Comparison of ENCODE assay signal across 8 cellular contexts in genomic region chr1:156747737-156748669, GRCh38. TPM values are rescaled to one million over a fixed set of nuclear protein-coding genes. Genes with fewer than 3 reads are reported as not detected.
DNase-seq lines count a peak whose midpoint lies in the region; ATAC-seq lines count a peak whose summit lies in the region.

No MANE protein-coding gene starts in this region.

- peak overlapping the region; percentile 96 for H3K27ac Mint-ChIP-seq in activated CD8-positive, alpha-beta T cell treated with anti-CD3 and anti-CD28 coated beads, Interleukin-2, amount 10 ng/mL, durations not matched to agents 7 days and 5 days

- H3K36me3 Mint-ChIP-seq in activated CD8-positive, alpha-beta T cell treated with anti-CD3 and anti-CD28 coated beads, Interleukin-2, amount 10 ng/mL, durations not matched to agents 7 days and 5 days (ENCODE audit: low read depth): peaks cover 62% of the 10 kb centered on the region

- ATAC-seq in activated CD8-positive, alpha-beta T cell treated with anti-CD3 and anti-CD28 coated beads, Interleukin-2, amount 10 ng/mL, durations not matched to agents 7 days and 5 days: no peak

- H3K27me3 ChIP-seq in iPS-18a (ENCODE audit: control insufficient read depth, insufficient read depth, low read length) (no peaks in the 10 kb centered on the region), stomach smooth muscle (ENCODE audit: control insufficient read depth in 1 of 2, insufficient read depth in 2 of 2, low read length in 2 of 2) (no peaks in the 10 kb centered on the region)

- peak overlapping the region; percentile 70 for H3K9ac ChIP-seq in iPS-18a (ENCODE audit: low read length)
- H3K9ac ChIP-seq in stomach smooth muscle (ENCODE audit: low read length in 2 of 2): peak overlapping the region; percentile 94 to 95

- CTCF ChIA-PET in activated CD8-positive, alpha-beta T cell treated with anti-CD3 and anti-CD28 coated beads, Interleukin-2, amount 10 ng/mL, durations not matched to agents 7 days and 5 days (lab: Charles Lee): interaction anchor here (0.8 to 2.1 kb wide), 6 partner anchors 17 to 59 kb away, joined by 3 to 31 read pairs (median 4); partner anchors contain the start of gene METTL25B

- peaks cover 13% of the 10 kb centered on the region for H3K36me3 ChIP-seq in iPS-18a (ENCODE audit: control insufficient read depth, low read depth, low read length)
- H3K36me3 ChIP-seq in stomach smooth muscle (ENCODE audit: control insufficient read depth in 2 of 2, insufficient read depth in 2 of 2, low read length in 2 of 2): peaks cover 4 to 14% of the 10 kb centered on the region in 2 donors

- H3K9me3 ChIP-seq in iPS-18a (ENCODE audit: control insufficient read depth, low read depth, low read length) (no peaks in the 10 kb centered on the region), stomach smooth muscle (ENCODE audit: control insufficient read depth in 2 of 2, low read length in 2 of 2) (no peaks in the 10 kb centered on the region)

- H3K4me3 ChIP-seq in iPS-18a (ENCODE audit: low read length) (peak overlapping the region; percentile 100), stomach smooth muscle (ENCODE audit: low read length in 2 of 2) (peak overlapping the region; percentile 64 to 95)

- POLR2A ChIA-PET in activated CD8-positive, alpha-beta T cell treated with anti-CD3 and anti-CD28 coated beads, Interleukin-2, amount 10 ng/mL, durations not matched to agents 7 days and 5 days (lab: Charles Lee): interaction anchor here (1.2 to 1.9 kb wide), 3 partner anchors 18 to 20 kb away, joined by 5 to 8 read pairs (median 6); partner anchors contain the start of genes ISG20L2 and METTL25B

- H3K27ac ChIP-seq in iPS-18a (ENCODE audit: low read length) (peak overlapping the region; percentile 93), stomach smooth muscle (ENCODE audit: low read length) (peak overlapping the region; percentile 99)

- DNase-seq in DMS53 (lab: John Stamatoyannopoulos, UW) (peak; percentile 54), DMS53 treated with DMSO at 0.1 percent for 48 hours (lab: John Stamatoyannopoulos, UW; ENCODE audit: unreplicated experiment) (no peak), islet precursor cell (no peak), activated gamma-delta T cell (lab: John Stamatoyannopoulos, UW) (no peak), GM03348 (ENCODE audit: low spot score) (no peak)
- DNase-seq in activated CD8-positive, alpha-beta T cell treated with anti-CD3 and anti-CD28 coated beads, Interleukin-2, amount 10 ng/mL, durations not matched to agents 7 days and 5 days: no peak

- no peaks in the 10 kb centered on the region for H3K9me3 Mint-ChIP-seq in activated CD8-positive, alpha-beta T cell treated with anti-CD3 and anti-CD28 coated beads, Interleukin-2, amount 10 ng/mL, durations not matched to agents 7 days and 5 days (ENCODE audit: insufficient read depth)

- H3K27me3 Mint-ChIP-seq in activated CD8-positive, alpha-beta T cell treated with anti-CD3 and anti-CD28 coated beads, Interleukin-2, amount 10 ng/mL, durations not matched to agents 7 days and 5 days (ENCODE audit: low read depth): no peaks in the 10 kb centered on the region

- H3K4me1 Mint-ChIP-seq in activated CD8-positive, alpha-beta T cell treated with anti-CD3 and anti-CD28 coated beads, Interleukin-2, amount 10 ng/mL, durations not matched to agents 7 days and 5 days (ENCODE audit: low read depth): peaks cover 63% of the 10 kb centered on the region

- peaks cover 52% of the 10 kb centered on the region for H3K4me1 ChIP-seq in iPS-18a (ENCODE audit: control insufficient read depth, low read depth, low read length)
- peaks cover 61% of the 10 kb centered on the region for H3K4me1 ChIP-seq in stomach smooth muscle (ENCODE audit: control insufficient read depth, insufficient read depth, low read length)

- H3K4me3 Mint-ChIP-seq in activated CD8-positive, alpha-beta T cell treated with anti-CD3 and anti-CD28 coated beads, Interleukin-2, amount 10 ng/mL, durations not matched to agents 7 days and 5 days: peak overlapping the region; percentile 95

RNA-seq across cellular contexts. Expression of gene HDGF, which starts 3.5 kb away (rescaled TPM):
- total RNA-seq in activated CD8-positive, alpha-beta T cell treated with anti-CD3 and anti-CD28 coated beads, Interleukin-2, amount 10 ng/mL, durations not matched to agents 7 days and 5 days: 100 to 1,000 TPM; 261 to 264 TPM

RNA-seq across cellular contexts. Expression of gene MRPL24, which starts 7.1 kb away (rescaled TPM):
- 10 to 100 TPM; 59.8 to 62.6 TPM for total RNA-seq in activated CD8-positive, alpha-beta T cell treated with anti-CD3 and anti-CD28 coated beads, Interleukin-2, amount 10 ng/mL, durations not matched to agents 7 days and 5 days

RNA-seq across cellular contexts. Expression of gene PRCC, which starts 19.3 kb away (rescaled TPM):
- 10 to 100 TPM; 71.9 to 75.5 TPM for total RNA-seq in activated CD8-positive, alpha-beta T cell treated with anti-CD3 and anti-CD28 coated beads, Interleukin-2, amount 10 ng/mL, durations not matched to agents 7 days and 5 days

RNA-seq across cellular contexts. Expression of gene ISG20L2, which starts 19.4 kb away (rescaled TPM):
- total RNA-seq in activated CD8-positive, alpha-beta T cell treated with anti-CD3 and anti-CD28 coated beads, Interleukin-2, amount 10 ng/mL, durations not matched to agents 7 days and 5 days: 10 to 100 TPM; 56.3 to 58.8 TPM

RNA-seq across cellular contexts. Expression of gene METTL25B, which starts 19.7 kb away (rescaled TPM):
- 10 to 100 TPM; 30.0 to 34.0 TPM for total RNA-seq in activated CD8-positive, alpha-beta T cell treated with anti-CD3 and anti-CD28 coated beads, Interleukin-2, amount 10 ng/mL, durations not matched to agents 7 days and 5 days
